In genomic region chr16:84613408-84614071, GRCh38 we compare ENCODE assay signal across 11 cellular contexts. TPM values are rescaled to one million over a fixed set of nuclear protein-coding genes. Genes with fewer than 3 reads are reported as not detected.
DNase-seq lines count a peak whose midpoint lies in the region; ATAC-seq and TF ChIP-seq lines count a peak whose summit lies in the region.
"Had no signal": no experiment of that assay in that cellular context is flagged by ENCODE, and none has a peak within 500 bp of the region (broad histone marks: within the 10 kb centered on the region; RNA-seq: fewer than 3 reads in every experiment).

No MANE protein-coding gene starts in this region.

- peak overlapping the region; percentile 54 for H3K4me3 Mint-ChIP-seq in activated naive CD4-positive, alpha-beta T cell treated with anti-CD3 and anti-CD28 coated beads, Interleukin-2, amount 50 U/mL, for 24 hours
- H3K4me3 Mint-ChIP-seq in activated T-helper 1 cell treated with anti-CD3 and anti-CD28 coated beads, Interleukin-12 subunit alpha, Interleukin-12 subunit beta, Interleukin-2, Interleukin-4 antibody, amounts not matched to agents 30 ng/mL and 10 ng/mL and 1 ng/mL, durations not matched to agents 14 hours and 24 hours and 36 hours, result peak overlapping the region; percentile 96
- H3K4me3 Mint-ChIP-seq in memory B cell, result peak overlapping the region; percentile 81

- H3K4me3 ChIP-seq in transverse colon, result no peak overlapping the region

- in situ Hi-C loops in transverse colon (cut with MboI; ENCODE audit: low pct_ligation_motif_present in 1 of 4, low pct_unique_long_range_greater_than_20kb in 1 of 4, low sequenced_read_pairs in 3 of 4), result no loop called here

- intact Hi-C loops in activated T-helper 1 cell treated with anti-CD3 and anti-CD28 coated beads, Interleukin-12 subunit alpha, Interleukin-12 subunit beta, Interleukin-2, Interleukin-4 antibody, amounts not matched to agents 30 ng/mL and 10 ng/mL and 1 ng/mL, durations not matched to agents 14 hours and 24 hours and 36 hours (cut with micrococcal nuclease), result no loop called here
- intact Hi-C loops in transverse colon (cut with DNase I; ENCODE audit: low total_unique reads), result no loop called here

- peaks cover 19% of the 10 kb centered on the region for H3K36me3 Mint-ChIP-seq in activated naive CD4-positive, alpha-beta T cell treated with anti-CD3 and anti-CD28 coated beads, Interleukin-2, amount 50 U/mL, for 24 hours
- peaks cover 69% of the 10 kb centered on the region for H3K36me3 Mint-ChIP-seq in activated T-helper 1 cell treated with anti-CD3 and anti-CD28 coated beads, Interleukin-12 subunit alpha, Interleukin-12 subunit beta, Interleukin-2, Interleukin-4 antibody, amounts not matched to agents 30 ng/mL and 10 ng/mL and 1 ng/mL, durations not matched to agents 14 hours and 24 hours and 36 hours (ENCODE audit: low read depth)
- peaks cover 48% of the 10 kb centered on the region for H3K36me3 Mint-ChIP-seq in memory B cell

- H3K4me1 ChIP-seq in transverse colon, result peaks cover 8 to 48% (median 28%) of the 10 kb centered on the region in 4 donors

- TF ChIP-seq EP300 in transverse colon (IDR thresholded peaks at IDR 0.05; ENCODE audit: low read depth), result no peak

- H3K27ac Mint-ChIP-seq in activated naive CD4-positive, alpha-beta T cell treated with anti-CD3 and anti-CD28 coated beads, Interleukin-2, amount 50 U/mL, for 24 hours, result peak overlapping the region; percentile 74
- H3K27ac Mint-ChIP-seq in activated T-helper 1 cell treated with anti-CD3 and anti-CD28 coated beads, Interleukin-12 subunit alpha, Interleukin-12 subunit beta, Interleukin-2, Interleukin-4 antibody, amounts not matched to agents 30 ng/mL and 10 ng/mL and 1 ng/mL, durations not matched to agents 14 hours and 24 hours and 36 hours, result peak overlapping the region; percentile 88
- peak overlapping the region; percentile 67 for H3K27ac Mint-ChIP-seq in memory B cell

- no peaks in the 10 kb centered on the region for H3K9me3 Mint-ChIP-seq in activated naive CD4-positive, alpha-beta T cell treated with anti-CD3 and anti-CD28 coated beads, Interleukin-2, amount 50 U/mL, for 24 hours
- H3K9me3 Mint-ChIP-seq in activated T-helper 1 cell treated with anti-CD3 and anti-CD28 coated beads, Interleukin-12 subunit alpha, Interleukin-12 subunit beta, Interleukin-2, Interleukin-4 antibody, amounts not matched to agents 30 ng/mL and 10 ng/mL and 1 ng/mL, durations not matched to agents 14 hours and 24 hours and 36 hours, result no peaks in the 10 kb centered on the region
- peaks cover 4% of the 10 kb centered on the region for H3K9me3 Mint-ChIP-seq in memory B cell

- no peak for DNase-seq in activated naive CD4-positive, alpha-beta T cell treated with Interleukin-2 at 50 U/mL for 16 hours
- DNase-seq in activated T-helper 1 cell treated with anti-CD3 and anti-CD28 coated beads, Interleukin-12 subunit alpha, Interleukin-12 subunit beta, Interleukin-2, Interleukin-4 antibody, amounts not matched to agents 30 ng/mL and 10 ng/mL and 1 ng/mL, durations not matched to agents 14 hours and 24 hours and 36 hours (ENCODE audit: low spot score), result no peak
- no peak for DNase-seq in memory B cell (ENCODE audit: low spot score in 2 of 2)
- DNase-seq in transverse colon, result no peak
- DNase-seq in SHP77 (lab: John Stamatoyannopoulos, UW), result no peak
- no peak for DNase-seq in AG08395 (ENCODE audit: low spot score)
- DNase-seq in stimulated activated CD4-positive, alpha-beta T cell treated with anti-CD3 and anti-CD28 coated beads, Interleukin-2, amount 100 ng/mL, for 24 hours, result no peak
- DNase-seq: activated CD4-positive, alpha-beta T cell treated with anti-CD3 and anti-CD28 coated beads for 1 hour; foreskin melanocyte; NCI-H187 treated with DMSO at 0.1 percent for 48 hours had no signal

- TF ChIP-seq CTCF in transverse colon (IDR thresholded peaks at IDR 0.05), result no peak

- H3K27ac ChIP-seq in transverse colon, result peak overlapping the region; percentile 26 to 64 (median 54)

- no peak for TF ChIP-seq POLR2A in transverse colon (IDR thresholded peaks at IDR 0.05)

- 77% methylated on average over 7 of the region's 7 CpGs; no CpG with 5 or more reads in 1 of the 2 donors for WGBS in transverse colon (ENCODE audit: low coverage in 1 of 2), 2 donors

- ATAC-seq in memory B cell (ENCODE audit: low read depth), result no peak

- H3K27me3 ChIP-seq in transverse colon, result no peaks in the 10 kb centered on the region

- no peaks in the 10 kb centered on the region for H3K36me3 ChIP-seq in transverse colon

- no peaks in the 10 kb centered on the region for H3K27me3 Mint-ChIP-seq in activated naive CD4-positive, alpha-beta T cell treated with anti-CD3 and anti-CD28 coated beads, Interleukin-2, amount 50 U/mL, for 24 hours
- no peaks in the 10 kb centered on the region for H3K27me3 Mint-ChIP-seq in activated T-helper 1 cell treated with anti-CD3 and anti-CD28 coated beads, Interleukin-12 subunit alpha, Interleukin-12 subunit beta, Interleukin-2, Interleukin-4 antibody, amounts not matched to agents 30 ng/mL and 10 ng/mL and 1 ng/mL, durations not matched to agents 14 hours and 24 hours and 36 hours (ENCODE audit: insufficient read depth)
- no peaks in the 10 kb centered on the region for H3K27me3 Mint-ChIP-seq in memory B cell

- H3K9me3 ChIP-seq in transverse colon, result no peaks in the 10 kb centered on the region

- peaks cover 74% of the 10 kb centered on the region for H3K4me1 Mint-ChIP-seq in activated naive CD4-positive, alpha-beta T cell treated with anti-CD3 and anti-CD28 coated beads, Interleukin-2, amount 50 U/mL, for 24 hours
- H3K4me1 Mint-ChIP-seq in activated T-helper 1 cell treated with anti-CD3 and anti-CD28 coated beads, Interleukin-12 subunit alpha, Interleukin-12 subunit beta, Interleukin-2, Interleukin-4 antibody, amounts not matched to agents 30 ng/mL and 10 ng/mL and 1 ng/mL, durations not matched to agents 14 hours and 24 hours and 36 hours (ENCODE audit: low read depth), result peaks cover 78% of the 10 kb centered on the region
- peaks cover 62% of the 10 kb centered on the region for H3K4me1 Mint-ChIP-seq in memory B cell

RNA-seq across cellular contexts. Expression of gene COTL1, which starts 4.3 kb away (rescaled TPM):
- total RNA-seq in activated T-helper 1 cell treated with anti-CD3 and anti-CD28 coated beads, Interleukin-12 subunit alpha, Interleukin-12 subunit beta, Interleukin-2, Interleukin-4 antibody, amounts not matched to agents 30 ng/mL and 10 ng/mL and 1 ng/mL, durations not matched to agents 14 hours and 24 hours and 36 hours, result 531 and 535 TPM in 2 replicates
- 10 to 100 TPM; 31.1 to 78.9 (median 47.9) TPM for total RNA-seq in transverse colon

RNA-seq across cellular contexts. Expression of gene KLHL36, which starts 34.8 kb away (rescaled TPM):
- total RNA-seq in activated T-helper 1 cell treated with anti-CD3 and anti-CD28 coated beads, Interleukin-12 subunit alpha, Interleukin-12 subunit beta, Interleukin-2, Interleukin-4 antibody, amounts not matched to agents 30 ng/mL and 10 ng/mL and 1 ng/mL, durations not matched to agents 14 hours and 24 hours and 36 hours, result 39.3 and 42.6 TPM in 2 replicates
- 10 to 100 TPM; 38.0 to 75.5 (median 66.7) TPM for total RNA-seq in transverse colon
